Comparison of ENCODE assay signal across 19 cellular contexts in genomic region chr10:35803046-35803445, GRCh38.
DNase-seq lines count a peak whose midpoint lies in the region; ATAC-seq and TF ChIP-seq lines count a peak whose summit lies in the region.
"Had no signal": no experiment of that assay in that cellular context is flagged by ENCODE, and none has a peak within 500 bp of the region (broad histone marks: within the 10 kb centered on the region; RNA-seq: fewer than 3 reads in every experiment).

No MANE protein-coding gene starts in this region.

- H2AFZ ChIP-seq in osteoblast (ENCODE audit: low read length): peak overlapping the region; percentile 20

- no peak overlapping the region for H2AK5ac ChIP-seq in mesendoderm (ENCODE audit: low read length)

- no peak overlapping the region for H3K4ac ChIP-seq in mesendoderm (ENCODE audit: low read depth, low read length)

- no peak for TF ChIP-seq CTCF in choroid plexus epithelial cell (conservative IDR thresholded peaks at IDR 0.05; ENCODE audit: low read depth, low read length)
- TF ChIP-seq CTCF in osteoblast (IDR thresholded peaks at IDR 0.05; ENCODE audit: extremely low read depth, low read depth, low read length): no peak
- no peak for TF ChIP-seq CTCF in lower lobe of right lung (IDR thresholded peaks at IDR 0.05)
- no peak for TF ChIP-seq CTCF in foreskin keratinocyte (conservative IDR thresholded peaks at IDR 0.05)

- intact Hi-C loops in lower lobe of right lung (cut with DNase I): no loop called here

- H3K27me3 ChIP-seq in mesendoderm (ENCODE audit: insufficient read depth, low read length, poor library complexity): no peaks in the 10 kb centered on the region
- H3K27me3 ChIP-seq in osteoblast (ENCODE audit: insufficient read depth, low read length): peaks cover under 1% of the 10 kb centered on the region
- H3K27me3 ChIP-seq in lower lobe of right lung (ENCODE audit: low read depth): no peaks in the 10 kb centered on the region
- no peaks in the 10 kb centered on the region for H3K27me3 ChIP-seq in foreskin keratinocyte

- no peak overlapping the region for H3K9ac ChIP-seq in mesendoderm (ENCODE audit: low read length)

- H3K4me1 ChIP-seq in mesendoderm (ENCODE audit: control insufficient read depth, low read depth, low read length) (peaks cover 3% of the 10 kb centered on the region), osteoblast (ENCODE audit: insufficient read depth, low read length) (no peaks in the 10 kb centered on the region), lower lobe of right lung (no peaks in the 10 kb centered on the region), foreskin keratinocyte (no peaks in the 10 kb centered on the region)
- H3K4me1 ChIP-seq: A549, Caco-2 had no signal

- no CpG with 5 or more reads among the region's 2 CpGs for WGBS in mesendoderm (ENCODE audit: extremely low coverage, insufficient coverage, low lambda C conversion rate)

- H3K9me3 ChIP-seq in osteoblast (ENCODE audit: low read depth, low read length) (no peaks in the 10 kb centered on the region), lower lobe of right lung (no peaks in the 10 kb centered on the region)
- H3K9me3 ChIP-seq: A549, Caco-2 had no signal

- H2BK5ac ChIP-seq in mesendoderm (ENCODE audit: low read length): no peak overlapping the region

- H3K79me2 ChIP-seq in mesendoderm (ENCODE audit: control insufficient read depth, insufficient read depth, low read length) (no peaks in the 10 kb centered on the region), osteoblast (ENCODE audit: insufficient read depth, low read length) (no peaks in the 10 kb centered on the region)

- H2BK120ac ChIP-seq in mesendoderm (ENCODE audit: low read depth, low read length): no peak overlapping the region

- DNase-seq in ELF-1 (ENCODE audit: low read depth, low spot score) (peak; percentile 9), choroid plexus epithelial cell (ENCODE audit: low read depth) (peak; percentile 58), mesendoderm (peak; percentile 45), osteoblast (ENCODE audit: insufficient read length, low spot score, missing footprints) (no peak), DMS153 (lab: John Stamatoyannopoulos, UW) (no peak), lower lobe of right lung (no peak), MV-4-11 (lab: John Stamatoyannopoulos, UW) (no peak), foreskin keratinocyte (no peak)
- DNase-seq: AML-193; Caco-2; CD4-positive, alpha-beta T cell; DMS79 treated with DMSO at 0.1 percent for 48 hours; GOT3; H9 had no signal

- H4K5ac ChIP-seq in mesendoderm (ENCODE audit: low read length): no peak overlapping the region

- no peak overlapping the region for H4K8ac ChIP-seq in mesendoderm (ENCODE audit: low read depth, low read length)

- no peak overlapping the region for H3K18ac ChIP-seq in mesendoderm (ENCODE audit: low read length)

- no peaks in the 10 kb centered on the region for H4K20me1 ChIP-seq in osteoblast (ENCODE audit: insufficient read depth, low read length)

- no peaks in the 10 kb centered on the region for H3K79me1 ChIP-seq in mesendoderm (ENCODE audit: low read length)

- ATAC-seq in lower lobe of right lung (no peak), foreskin keratinocyte (no peak)
- ATAC-seq: A549, GM12878, HepG2 had no signal

- H3K4me3 ChIP-seq in choroid plexus epithelial cell (ENCODE audit: low read depth, low read length) (no peak overlapping the region), mesendoderm (ENCODE audit: low read length) (no peak overlapping the region), osteoblast (ENCODE audit: insufficient read depth, low read length) (no peak overlapping the region), lower lobe of right lung (no peak overlapping the region)
- H3K4me3 ChIP-seq: A549, GM12878 had no signal

- H2BK15ac ChIP-seq in mesendoderm (replicated peaks; ENCODE audit: low read depth): no peak overlapping the region

- no peak overlapping the region for H3K23ac ChIP-seq in mesendoderm (ENCODE audit: low read length)

- H3K56ac ChIP-seq in mesendoderm (ENCODE audit: low read length): no peak overlapping the region

- no peaks in the 10 kb centered on the region for H3K36me3 ChIP-seq in mesendoderm (ENCODE audit: control insufficient read depth, insufficient read depth, low read length)
- no peaks in the 10 kb centered on the region for H3K36me3 ChIP-seq in osteoblast (ENCODE audit: insufficient read depth, low read length)
- H3K36me3 ChIP-seq in lower lobe of right lung: no peaks in the 10 kb centered on the region

- H3K27ac ChIP-seq in mesendoderm (ENCODE audit: low read depth, low read length) (no peak overlapping the region), osteoblast (ENCODE audit: low read depth, low read length) (no peak overlapping the region), lower lobe of right lung (no peak overlapping the region), foreskin keratinocyte (no peak overlapping the region)
- H3K27ac ChIP-seq: 22Rv1, A549, C4-2B had no signal

- no peak overlapping the region for H3K4me2 ChIP-seq in mesendoderm (ENCODE audit: low read length)
- no peak overlapping the region for H3K4me2 ChIP-seq in osteoblast (ENCODE audit: insufficient read depth, low read length)
- H3K4me2 ChIP-seq: A549 had no signal

Comparison
In these comparisons a context has a peak if more than half of its experiments do, and no peak if none do; other contexts are left out.
1. DNase-seq: peak in ELF-1 (single experiment), choroid plexus epithelial cell (single experiment) and mesendoderm (single experiment); none in osteoblast (single experiment), DMS153 (single experiment), lower lobe of right lung (single experiment), MV-4-11 (single experiment) and foreskin keratinocyte (0 of 2).